ENCODE assay signal across 8 cellular contexts in the genomic region with DNA sequence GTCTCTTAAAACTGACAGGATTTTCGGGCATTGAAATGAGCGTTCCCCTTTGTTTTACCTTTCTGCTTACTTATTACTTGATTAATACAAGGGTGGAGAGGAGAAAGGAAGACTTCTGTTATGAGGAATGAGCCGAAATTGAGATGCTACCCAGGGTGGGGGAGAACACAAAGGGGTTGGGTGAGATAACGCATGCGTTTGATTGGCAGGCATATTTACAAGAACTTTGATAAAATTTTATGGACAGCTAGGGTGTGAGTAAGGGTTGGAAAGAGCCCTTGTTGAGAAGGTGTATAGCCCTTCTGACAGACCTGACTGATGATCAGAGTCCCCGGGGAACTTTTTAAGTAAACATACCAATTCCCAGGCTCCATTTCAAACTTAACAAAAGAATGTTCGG. TPM values are rescaled to one million over a fixed set of nuclear protein-coding genes. Genes with fewer than 3 reads are reported as not detected.
DNase-seq lines count a peak whose midpoint lies in the region; ATAC-seq and TF ChIP-seq lines count a peak whose summit lies in the region.

No MANE protein-coding gene starts in this region.

- H3K23ac ChIP-seq in neuronal stem cell (ENCODE audit: low read depth, low read length, poor library complexity) = no peak overlapping the region

- H2AFZ ChIP-seq in OCI-LY7 (ENCODE audit: low read length) = no peak overlapping the region
- H2AFZ ChIP-seq in neuronal stem cell (ENCODE audit: low read length) = peak overlapping the region; percentile 98

- H3K4me1 ChIP-seq in OCI-LY7 (ENCODE audit: insufficient read depth, low read length, poor library complexity, severe bottlenecking) = peaks cover 25% of the 10 kb centered on the region
- H3K4me1 ChIP-seq in neuronal stem cell (ENCODE audit: control insufficient read depth in 2 of 2, insufficient read depth in 1 of 2, low read depth in 1 of 2, low read length in 2 of 2) = peaks cover 2% of the 10 kb centered on the region in 2 donors

- no CpG with 5 or more reads among the region's 7 CpGs for WGBS in neuronal stem cell (ENCODE audit: extremely low coverage in 2 of 2, insufficient read length in 2 of 2, insufficient replicate concordance in 1 of 2), 2 donors

- H3K9me3 ChIP-seq in OCI-LY7 (ENCODE audit: low read length) = no peaks in the 10 kb centered on the region
- H3K9me3 ChIP-seq in neuronal stem cell (replicated peaks in 1 of 2; ENCODE audit: control insufficient read depth in 2 of 2, insufficient read depth in 1 of 2, low read depth in 1 of 2, low read length in 2 of 2) = peaks cover 0 to 4% of the 10 kb centered on the region in 2 donors

- POLR2A ChIA-PET in OCI-LY7 (lab: Charles Lee) = no interaction called here

- TF ChIP-seq CTCF in OCI-LY7 (conservative IDR thresholded peaks at IDR 0.05; ENCODE audit: low read length) = no peak

- H4K8ac ChIP-seq in neuronal stem cell (ENCODE audit: low read depth, low read length) = no peak overlapping the region

- H3K9me3 Mint-ChIP-seq in activated T-cell treated with anti-CD3 and anti-CD28 coated beads, Interleukin-2, amount 50 U/mL, for 24 hours = no peaks in the 10 kb centered on the region
- no peaks in the 10 kb centered on the region for H3K9me3 Mint-ChIP-seq in effector memory CD8-positive, alpha-beta T cell

- H3K4ac ChIP-seq in neuronal stem cell (ENCODE audit: low read length) = no peak overlapping the region

- peaks cover 9% of the 10 kb centered on the region; the same call in 1 of the 2 replicates for H4K20me1 ChIP-seq in OCI-LY7 (ENCODE audit: insufficient read depth, low read length)

- no peak overlapping the region for H3K14ac ChIP-seq in neuronal stem cell (ENCODE audit: low read length)

- H2BK5ac ChIP-seq in neuronal stem cell (ENCODE audit: low read length) = no peak overlapping the region

- no peak overlapping the region for H2BK120ac ChIP-seq in neuronal stem cell (ENCODE audit: low read depth, low read length)

- peak overlapping the region; percentile 96 for H3K4me3 ChIP-seq in OCI-LY7 (ENCODE audit: low read depth, low read length, poor library complexity, severe bottlenecking)
- H3K4me3 ChIP-seq in neuronal stem cell (ENCODE audit: low read length in 2 of 2) = peak overlapping the region; percentile 95 to 99

- H2BK12ac ChIP-seq in neuronal stem cell (ENCODE audit: low read length) = no peak overlapping the region

- H3K9me2 ChIP-seq in OCI-LY7 (ENCODE audit: insufficient read depth, low read length) = no peaks in the 10 kb centered on the region

- H3K4me2 ChIP-seq in OCI-LY7 (ENCODE audit: low read length) = peak overlapping the region; percentile 78
- peak overlapping the region; percentile 65 for H3K4me2 ChIP-seq in neuronal stem cell (ENCODE audit: insufficient read depth, low read length, poor library complexity, severe bottlenecking)

- no peak for ATAC-seq in effector memory CD8-positive, alpha-beta T cell (replicated peaks)

- H3K4me3 Mint-ChIP-seq in activated T-cell treated with anti-CD3 and anti-CD28 coated beads, Interleukin-2, amount 50 U/mL, for 24 hours = peak overlapping the region; percentile 99
- H3K4me3 Mint-ChIP-seq in effector memory CD8-positive, alpha-beta T cell = peak overlapping the region; percentile 98 to 99

- intact Hi-C loops in OCI-LY7 (cut with micrococcal nuclease; ENCODE audit: unreplicated experiment) = loop anchor here (5.0 kb wide), 1 partner anchor 406 kb away; no protein-coding TSS in a partner anchor

- DNase-seq in activated T-cell treated with anti-CD3 and anti-CD28 coated beads, Interleukin-2, amount 50 U/mL, for 24 hours = no peak
- no peak for DNase-seq in activated T-cell treated with anti-CD3 and anti-CD28 coated beads, Interleukin-2, amount 50 U/mL, for 48 hours
- DNase-seq in OCI-LY7 (ENCODE audit: low spot score) (no peak), neuronal stem cell (ENCODE audit: low spot score) (no peak), GOT3 (lab: John Stamatoyannopoulos, UW) (no peak), HK-2 (ENCODE audit: unreplicated experiment) (no peak), medulla oblongata (ENCODE audit: extremely low spot score) (no peak)
- no peak for DNase-seq in effector memory CD8-positive, alpha-beta T cell

- no TSS peak for BruUV-seq in OCI-LY7 (replicated peaks; lab: Mats Ljungman, UMichigan)

- H3K9ac ChIP-seq in neuronal stem cell (ENCODE audit: low read depth, low read length, poor library complexity) = no peak overlapping the region

- no peaks in the 10 kb centered on the region for H3K27me3 ChIP-seq in neuronal stem cell (ENCODE audit: control insufficient read depth in 3 of 3, insufficient read depth in 3 of 3, low read depth in 1 of 3, low read length in 3 of 3)

- H2BK15ac ChIP-seq in neuronal stem cell (ENCODE audit: low read length) = no peak overlapping the region

- H3K36me3 ChIP-seq in OCI-LY7 (ENCODE audit: insufficient read depth, low read length) = peaks cover 30% of the 10 kb centered on the region
- peaks cover 0 to 43% of the 10 kb centered on the region in 2 donors for H3K36me3 ChIP-seq in neuronal stem cell (replicated peaks in 1 of 2; ENCODE audit: control insufficient read depth in 2 of 2, insufficient read depth in 2 of 2, low read length in 2 of 2)

- H3K79me2 ChIP-seq in OCI-LY7 (ENCODE audit: insufficient read depth, low read depth, low read length) = peaks cover 59% of the 10 kb centered on the region

- no peak overlapping the region for H3K18ac ChIP-seq in neuronal stem cell (ENCODE audit: low read length)

- no peak overlapping the region for H2AK5ac ChIP-seq in neuronal stem cell (ENCODE audit: low read depth, low read length)

- peak overlapping the region; percentile 64 for H3K27ac ChIP-seq in OCI-LY7 (ENCODE audit: low read depth, low read length, poor library complexity, severe bottlenecking)
- peak overlapping the region; percentile 86 for H3K27ac ChIP-seq in neuronal stem cell (replicated peaks; ENCODE audit: low read length)

- H3K36me3 Mint-ChIP-seq in activated T-cell treated with anti-CD3 and anti-CD28 coated beads, Interleukin-2, amount 50 U/mL, for 24 hours (ENCODE audit: low read depth) = peaks cover 50% of the 10 kb centered on the region
- peaks cover 49% of the 10 kb centered on the region for H3K36me3 Mint-ChIP-seq in effector memory CD8-positive, alpha-beta T cell (ENCODE audit: insufficient read depth)

- CTCF ChIA-PET in OCI-LY7 (lab: Charles Lee; ENCODE audit: unreplicated experiment) = no interaction called here

- peak overlapping the region; percentile 97 for H3K27ac Mint-ChIP-seq in activated T-cell treated with anti-CD3 and anti-CD28 coated beads, Interleukin-2, amount 50 U/mL, for 24 hours
- peak overlapping the region; percentile 96 to 98 for H3K27ac Mint-ChIP-seq in effector memory CD8-positive, alpha-beta T cell

- H3K27me3 Mint-ChIP-seq in activated T-cell treated with anti-CD3 and anti-CD28 coated beads, Interleukin-2, amount 50 U/mL, for 24 hours = no peaks in the 10 kb centered on the region
- H3K27me3 Mint-ChIP-seq in effector memory CD8-positive, alpha-beta T cell = no peaks in the 10 kb centered on the region

- H3K4me1 Mint-ChIP-seq in activated T-cell treated with anti-CD3 and anti-CD28 coated beads, Interleukin-2, amount 50 U/mL, for 24 hours (ENCODE audit: low read depth) = peaks cover 43% of the 10 kb centered on the region
- H3K4me1 Mint-ChIP-seq in effector memory CD8-positive, alpha-beta T cell (ENCODE audit: low read depth in 2 of 2) = peaks cover 28 to 47% of the 10 kb centered on the region in 2 donors

- no peaks in the 10 kb centered on the region for H3K79me1 ChIP-seq in neuronal stem cell (ENCODE audit: low read depth, low read length)

- no peak overlapping the region for H4K91ac ChIP-seq in neuronal stem cell (ENCODE audit: low read depth, low read length, poor library complexity)

RNA-seq across cellular contexts. Expression of a gene that starts 1.8 kb away (rescaled TPM):
- total RNA-seq in OCI-LY7 (2014; rRNA removed; shearing (Covaris generic)) = 17.5 and 25.8 TPM in 2 replicates
- total RNA-seq in OCI-LY7 (2022) = 32.7 and 39.1 TPM in 2 replicates
- 33.6 TPM for polyA plus RNA-seq in neuronal stem cell (2013, experiment 1 of 2)
- 34.8 TPM for polyA plus RNA-seq in neuronal stem cell (2013, experiment 2 of 2)
